32 cellular contexts compared by ENCODE assay signal in genomic region chr20:37218976-37219375, GRCh38. TPM values are rescaled to one million over a fixed set of nuclear protein-coding genes. Genes with fewer than 3 reads are reported as not detected.
"Had no signal": no experiment of that assay in that cellular context is flagged by ENCODE, and none has a peak within 500 bp of the region (broad histone marks: within the 10 kb centered on the region; RNA-seq: fewer than 3 reads in every experiment).

No MANE protein-coding gene starts in this region.

- H3K4me3 ChIP-seq: esophagus squamous epithelium, gastrocnemius medialis, heart right ventricle, left lung, lower lobe of right lung, mucosa of descending colon had no signal

- H3K27me3 Mint-ChIP-seq: dendritic cell treated with granulocyte-macrophage colony-stimulating factor and Interleukin-4, amounts not matched to agents 40 ng/mL and 50 ng/mL, for 4 days; effector memory CD8-positive, alpha-beta T cell; naive B cell; naive thymus-derived CD8-positive, alpha-beta T cell had no signal

- DNase-seq: cortex of kidney; effector CD8-positive, alpha-beta T cell; effector memory CD8-positive, alpha-beta T cell; endodermal cell; erythroblast; esophagus squamous epithelium; foreskin fibroblast; foreskin melanocyte; gastrocnemius medialis; glutamatergic neuron; head of caudate nucleus; heart right ventricle; hippocampal formation; left cardiac atrium; left lung; left ventricle myocardium superior; lower lobe of right lung; mesenchymal stem cell; mucosa of descending colon; naive B cell; naive thymus-derived CD8-positive, alpha-beta T cell had no signal

- H3K4me1 Mint-ChIP-seq: endodermal cell, mesothelial cell of epicardium had no signal

- H3K27ac ChIP-seq: epithelial cell of prostate, esophagus squamous epithelium, gastrocnemius medialis, heart right ventricle, left lung, lower lobe of right lung had no signal

- H3K27ac Mint-ChIP-seq: dendritic cell treated with granulocyte-macrophage colony-stimulating factor and Interleukin-4, amounts not matched to agents 40 ng/mL and 50 ng/mL, for 4 days; effector memory CD8-positive, alpha-beta T cell; endodermal cell; mesothelial cell of epicardium had no signal

- H3K9me3 Mint-ChIP-seq: dendritic cell treated with granulocyte-macrophage colony-stimulating factor and Interleukin-4, amounts not matched to agents 40 ng/mL and 50 ng/mL, for 4 days; effector memory CD8-positive, alpha-beta T cell; endodermal cell; mesothelial cell of epicardium; naive B cell; naive thymus-derived CD8-positive, alpha-beta T cell had no signal

- H3K4me1 ChIP-seq: lower lobe of right lung had no signal

- ATAC-seq: effector memory CD8-positive, alpha-beta T cell; esophagus mucosa; gastrocnemius medialis; heart right ventricle; left cardiac atrium; left lung; left ventricle myocardium superior; lower lobe of right lung; mucosa of descending colon; naive thymus-derived CD8-positive, alpha-beta T cell had no signal

- H3K27me3 ChIP-seq: esophagus squamous epithelium, gastrocnemius medialis, heart right ventricle, left lung had no signal

- H3K4me3 Mint-ChIP-seq: dendritic cell treated with granulocyte-macrophage colony-stimulating factor and Interleukin-4, amounts not matched to agents 40 ng/mL and 50 ng/mL, for 4 days; effector memory CD8-positive, alpha-beta T cell; endodermal cell; mesothelial cell of epicardium; naive B cell; naive thymus-derived CD8-positive, alpha-beta T cell had no signal

- H3K9me3 ChIP-seq: esophagus squamous epithelium, gastrocnemius medialis, heart right ventricle, left lung, lower lobe of right lung, mucosa of descending colon had no signal

RNA-seq across cellular contexts. Expression of gene GHRH, which starts 42.6 kb away (rescaled TPM):
- total RNA-seq: dermis microvascular lymphatic vessel endothelial cell; endodermal cell; esophagus mucosa; esophagus squamous epithelium; gastrocnemius medialis; glomerular endothelial cell; kidney epithelial cell; left lung; left ventricle myocardium superior; lower leg skin; lower lobe of right lung; lung microvascular endothelial cell; mesenteric fat pad; mesothelial cell of epicardium; mucosa of descending colon; myocyte; naive thymus-derived CD8-positive, alpha-beta T cell had no signal
